In genomic region chr7:135320277-135320676, GRCh38 we compare ENCODE assay signal across 9 cellular contexts.
DNase-seq lines count a peak whose midpoint lies in the region; TF ChIP-seq lines count a peak whose summit lies in the region.
"Had no signal": no experiment of that assay in that cellular context is flagged by ENCODE, and none has a peak within 500 bp of the region (broad histone marks: within the 10 kb centered on the region; RNA-seq: fewer than 3 reads in every experiment).

No MANE protein-coding gene starts in this region.

- DNase-seq in A172 (ENCODE audit: low spot score) (peak; percentile 71), astrocyte of the cerebellum (ENCODE audit: low read depth) (peak; percentile 82), kidney glomerular epithelial cell (lab: John Stamatoyannopoulos, UW) (peak; percentile 70), OCI-LY7 (ENCODE audit: low spot score) (no peak), NCI-H510A treated with DMSO at 0.1 percent for 48 hours (lab: John Stamatoyannopoulos, UW) (no peak), GM19240 (ENCODE audit: insufficient read length, low spot score) (no peak), GDM1 (lab: John Stamatoyannopoulos, UW) (no peak)

- CTCF ChIA-PET in OCI-LY7 (lab: Charles Lee; ENCODE audit: unreplicated experiment): no interaction called here

- H4K20me1 ChIP-seq in OCI-LY7 (ENCODE audit: insufficient read depth, low read length): no peaks in the 10 kb centered on the region

- H3K36me3 ChIP-seq in OCI-LY7 (ENCODE audit: insufficient read depth, low read length): no peaks in the 10 kb centered on the region

- intact Hi-C loops in OCI-LY7 (cut with micrococcal nuclease; ENCODE audit: unreplicated experiment): no loop called here

- no TSS peak for BruUV-seq in OCI-LY7 (replicated peaks; lab: Mats Ljungman, UMichigan)

- H3K27ac ChIP-seq in OCI-LY7 (ENCODE audit: low read depth, low read length, poor library complexity, severe bottlenecking): no peak overlapping the region
- H3K27ac ChIP-seq: skin epidermis had no signal

- TF ChIP-seq RAD21 in Ishikawa (IDR thresholded peaks at IDR 0.05; ENCODE audit: low read depth): no peak

- no peak for TF ChIP-seq EP300 in Ishikawa (IDR thresholded peaks at IDR 0.05; ENCODE audit: borderline replicate concordance)

- no peaks in the 10 kb centered on the region for H3K4me1 ChIP-seq in OCI-LY7 (ENCODE audit: insufficient read depth, low read length, poor library complexity, severe bottlenecking)

- H3K9me3 ChIP-seq in OCI-LY7 (ENCODE audit: low read length): no peaks in the 10 kb centered on the region

- POLR2A ChIA-PET in OCI-LY7 (lab: Charles Lee): interaction anchor here (0.6 to 0.7 kb wide), 2 partner anchors 10 to 422 kb away, joined by 4 read pairs; no protein-coding TSS in a partner anchor

- H3K9me2 ChIP-seq in OCI-LY7 (ENCODE audit: insufficient read depth, low read length): no peaks in the 10 kb centered on the region

- H2AFZ ChIP-seq in OCI-LY7 (ENCODE audit: low read length): no peak overlapping the region

- H3K4me2 ChIP-seq in OCI-LY7 (ENCODE audit: low read length): no peak overlapping the region

- TF ChIP-seq CTCF in astrocyte of the cerebellum (IDR thresholded peaks at IDR 0.05; ENCODE audit: low read depth, low read length, missing control alignments) (no peak), OCI-LY7 (conservative IDR thresholded peaks at IDR 0.05; ENCODE audit: low read length) (no peak)

- no peak overlapping the region for H3K4me3 ChIP-seq in astrocyte of the cerebellum (ENCODE audit: low read depth, low read length)
- H3K4me3 ChIP-seq in OCI-LY7 (ENCODE audit: low read depth, low read length, poor library complexity, severe bottlenecking): no peak overlapping the region
- H3K4me3 ChIP-seq: skin epidermis had no signal

- H3K79me2 ChIP-seq in OCI-LY7 (ENCODE audit: insufficient read depth, low read depth, low read length): no peaks in the 10 kb centered on the region

- in situ Hi-C loops in astrocyte of the cerebellum (cut with HindIII; ENCODE audit: low sequenced_read_pairs): no loop called here

TF ChIP-seq in Ishikawa, 13 proteins besides CTCF, POLR2A, EP300 and RAD21:
- TF ChIP-seq TCF12 (IDR thresholded peaks at IDR 0.05; ENCODE audit: low read depth): no peak
- TF ChIP-seq TAF1 (IDR thresholded peaks at IDR 0.05; ENCODE audit: low read depth): no peak
- no peak for TF ChIP-seq FOXM1 (IDR thresholded peaks at IDR 0.05; ENCODE audit: borderline replicate concordance, low read depth)
- no peak for TF ChIP-seq CREB1 (IDR thresholded peaks at IDR 0.05; ENCODE audit: low read depth)
- no peak for TF ChIP-seq REST (IDR thresholded peaks at IDR 0.05; ENCODE audit: low read depth)
- TF ChIP-seq TEAD4 (IDR thresholded peaks at IDR 0.05): no peak
- peak; percentile 90 for TF ChIP-seq NFIC (IDR thresholded peaks at IDR 0.05)
- 0 out of 2 replicates have a peak, but pooled peaks have one; percentile 58 for TF ChIP-seq ZBTB7A (IDR thresholded peaks at IDR 0.05; ENCODE audit: low read depth)
- TF ChIP-seq USF1 (IDR thresholded peaks at IDR 0.05): no peak
- TF ChIP-seq CEBPB (IDR thresholded peaks at IDR 0.05): 0 out of 2 replicates have a peak, but pooled peaks have one; percentile 8
- 0 out of 2 replicates have a peak, but pooled peaks have one; percentile 33 for TF ChIP-seq YY1 (IDR thresholded peaks at IDR 0.05; ENCODE audit: low read depth)
TF ChIP-seq in Ishikawa: peak in this region for 4.

Comparison
In these comparisons a context has a peak if more than half of its experiments do, and no peak if none do; other contexts are left out.
1. DNase-seq: peak in A172 (single experiment), astrocyte of the cerebellum (single experiment) and kidney glomerular epithelial cell (single experiment); none in OCI-LY7 (single experiment), NCI-H510A treated with DMSO at 0.1 percent for 48 hours (single experiment), GM19240 (single experiment) and GDM1 (single experiment).